ENCODE assay signal across 22 cellular contexts in the genomic region with DNA sequence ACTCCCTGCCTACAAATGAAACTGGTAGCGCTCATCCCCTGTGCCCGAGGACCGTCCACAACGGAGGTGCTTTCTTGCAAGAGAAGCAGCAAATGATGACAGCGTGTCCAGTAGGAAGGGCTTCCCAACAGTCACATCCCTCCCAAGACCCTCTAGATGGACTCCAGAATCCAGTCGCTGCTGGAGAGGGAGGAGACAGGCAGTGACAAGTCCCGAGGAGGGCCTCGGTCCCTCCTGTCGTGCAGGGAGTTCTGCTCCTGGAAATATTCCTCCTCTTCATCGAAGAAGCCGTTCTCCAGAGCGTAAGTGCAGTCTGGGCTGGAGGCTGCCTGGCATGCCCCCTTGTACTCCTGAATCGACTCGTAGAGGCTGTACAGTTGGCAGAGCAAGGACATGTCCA. TPM values are rescaled to one million over a fixed set of nuclear protein-coding genes. Genes with fewer than 3 reads are reported as not detected.
DNase-seq lines count a peak whose midpoint lies in the region; ATAC-seq, FAIRE-seq and TF ChIP-seq lines count a peak whose summit lies in the region.
"Had no signal": no experiment of that assay in that cellular context is flagged by ENCODE, and none has a peak within 500 bp of the region (broad histone marks: within the 10 kb centered on the region; RNA-seq: fewer than 3 reads in every experiment).

No MANE protein-coding gene starts in this region.

- BruUV-seq in K562 (replicated peaks; lab: Mats Ljungman, UMichigan): no TSS peak

- H3K79me1 ChIP-seq in mesendoderm (ENCODE audit: low read length): no peaks in the 10 kb centered on the region

- intact Hi-C loops in K562 (cut with micrococcal nuclease): loop anchor here (5.0 to 10.0 kb wide), 3 partner anchors 73 to 387 kb away; no protein-coding TSS in a partner anchor
- intact Hi-C loops in upper lobe of right lung (cut with DNase I): no loop called here

- H3K9ac ChIP-seq in K562 (ENCODE audit: insufficient read depth in 1 of 2, low read depth in 2 of 2, low read length in 2 of 2) (no peak overlapping the region), mesendoderm (ENCODE audit: low read length) (no peak overlapping the region)
- H3K9ac ChIP-seq: BLaER1 had no signal

- H3K4me1 ChIP-seq in K562 (replicated peaks in 1 of 2; ENCODE audit: control insufficient read depth in 2 of 2, insufficient read depth in 2 of 2, low read length in 2 of 2) (no peaks in the 10 kb centered on the region; a peak in 1 of 5 replicates), mesendoderm (ENCODE audit: control insufficient read depth, low read depth, low read length) (peaks cover 11% of the 10 kb centered on the region), upper lobe of right lung (peaks cover 18% of the 10 kb centered on the region)
- H3K4me1 ChIP-seq: BLaER1, body of pancreas, right lobe of liver had no signal

- no peaks in the 10 kb centered on the region for H3K9me1 ChIP-seq in K562 (ENCODE audit: control insufficient read depth, insufficient read depth, low read length)

- FAIRE-seq in K562 (lab: Jason Lieb, UNC): no peak
- FAIRE-seq: GM12891 had no signal

- no peak overlapping the region for H2BK15ac ChIP-seq in mesendoderm (replicated peaks; ENCODE audit: low read depth)

- H3K79me2 ChIP-seq in K562 (ENCODE audit: control insufficient read depth, insufficient read depth, low read length) (no peaks in the 10 kb centered on the region), mesendoderm (ENCODE audit: control insufficient read depth, insufficient read depth, low read length) (no peaks in the 10 kb centered on the region)

- H3K4me3 ChIP-seq in K562 (no peak overlapping the region), mesendoderm (ENCODE audit: low read length) (no peak overlapping the region), upper lobe of right lung (no peak overlapping the region)
- H3K4me3 ChIP-seq: BLaER1, body of pancreas, right lobe of liver, transverse colon had no signal

- CTCF ChIA-PET in K562 (lab: Yijun Ruan, JAX; ENCODE audit: low intra/inter-chr PET ratio): no interaction called here

- POLR2A ChIA-PET in K562 (lab: Yijun Ruan, JAX): interaction anchor here (1.2 kb wide), 1 partner anchor 34 kb away, joined by 3 read pairs; no protein-coding TSS in a partner anchor

- no peaks in the 10 kb centered on the region for H3K9me3 Mint-ChIP-seq in activated T-cell treated with anti-CD3 and anti-CD28 coated beads, Interleukin-2, amount 50 U/mL, for 24 hours
- H3K9me3 Mint-ChIP-seq in activated T-cell treated with anti-CD3 and anti-CD28 coated beads, Interleukin-2, amount 50 U/mL, for 4 hours: no peaks in the 10 kb centered on the region

- no peak overlapping the region for H3K18ac ChIP-seq in mesendoderm (ENCODE audit: low read length)

- H3K56ac ChIP-seq in mesendoderm (ENCODE audit: low read length): no peak overlapping the region

- 94% methylated on average over 13 of the region's 14 CpGs for WGBS in K562 (ENCODE audit: insufficient coverage, low coverage, missing lambda C conversion rate)
- WGBS in mesendoderm (ENCODE audit: extremely low coverage, insufficient coverage, low lambda C conversion rate): no CpG with 5 or more reads among the region's 14 CpGs

- in situ Hi-C loops in K562 (cut with MboI): no loop called here

- TF ChIP-seq CTCF in K562 (IDR thresholded peaks at IDR 0.05 in 2 of 3, conservative IDR thresholded peaks at IDR 0.05 in 1 of 3; ENCODE audit: insufficient read depth in 2 of 3, low read depth in 1 of 3, low read length in 3 of 3) (no peak), upper lobe of right lung (IDR thresholded peaks at IDR 0.05) (no peak)

- no peak for TF ChIP-seq POLR2A in K562 (conservative IDR thresholded peaks at IDR 0.05)

- no peak overlapping the region for H3K27ac ChIP-seq in K562 (ENCODE audit: extremely low read depth, low read depth, low read length)
- H3K27ac ChIP-seq in mesendoderm (ENCODE audit: low read depth, low read length): no peak overlapping the region
- H3K27ac ChIP-seq in upper lobe of right lung: peak overlapping the region; percentile 59
- H3K27ac ChIP-seq: BLaER1, body of pancreas, right lobe of liver, RWPE1 had no signal

- H4K20me1 ChIP-seq in K562 (replicated peaks; ENCODE audit: control insufficient read depth, insufficient read depth, low read length): no peaks in the 10 kb centered on the region; the same call in 1 of the 2 replicates
- H4K20me1 ChIP-seq: BLaER1 had no signal

- no peak overlapping the region for H2BK120ac ChIP-seq in mesendoderm (ENCODE audit: low read depth, low read length)

- peaks cover 23% of the 10 kb centered on the region for H3K4me1 Mint-ChIP-seq in activated T-cell treated with anti-CD3 and anti-CD28 coated beads, Interleukin-2, amount 50 U/mL, for 24 hours (ENCODE audit: low read depth)
- H3K4me1 Mint-ChIP-seq in activated T-cell treated with anti-CD3 and anti-CD28 coated beads, Interleukin-2, amount 50 U/mL, for 4 hours (ENCODE audit: low read depth): peaks cover 8% of the 10 kb centered on the region

- H4K8ac ChIP-seq in mesendoderm (ENCODE audit: low read depth, low read length): no peak overlapping the region

- no peak overlapping the region for H2AK5ac ChIP-seq in mesendoderm (ENCODE audit: low read length)

- H2BK5ac ChIP-seq in mesendoderm (ENCODE audit: low read length): no peak overlapping the region

- no peak overlapping the region for H3K4ac ChIP-seq in mesendoderm (ENCODE audit: low read depth, low read length)

- no peaks in the 10 kb centered on the region for H3K27me3 ChIP-seq in K562 (ENCODE audit: control insufficient read depth in 2 of 2, insufficient read depth in 2 of 2, low read length in 2 of 2)
- no peaks in the 10 kb centered on the region for H3K27me3 ChIP-seq in mesendoderm (ENCODE audit: insufficient read depth, low read length, poor library complexity)
- no peaks in the 10 kb centered on the region for H3K27me3 ChIP-seq in upper lobe of right lung
- H3K27me3 ChIP-seq: BLaER1, body of pancreas, right lobe of liver, transverse colon had no signal

- peaks cover 31% of the 10 kb centered on the region; the same call in 2 of the 3 replicates for H3K36me3 ChIP-seq in K562 (ENCODE audit: control insufficient read depth, insufficient read depth, low read length)
- H3K36me3 ChIP-seq in mesendoderm (ENCODE audit: control insufficient read depth, insufficient read depth, low read length): no peaks in the 10 kb centered on the region
- peaks cover 5% of the 10 kb centered on the region for H3K36me3 ChIP-seq in upper lobe of right lung
- H3K36me3 ChIP-seq: right lobe of liver, transverse colon had no signal

- peak overlapping the region; percentile 57 for H3K4me3 Mint-ChIP-seq in activated T-cell treated with anti-CD3 and anti-CD28 coated beads, Interleukin-2, amount 50 U/mL, for 24 hours
- no peak overlapping the region for H3K4me3 Mint-ChIP-seq in activated T-cell treated with anti-CD3 and anti-CD28 coated beads, Interleukin-2, amount 50 U/mL, for 4 hours

- DNase-seq in activated T-cell treated with anti-CD3 and anti-CD28 coated beads, Interleukin-2, amount 50 U/mL, for 24 hours: no peak
- DNase-seq in activated T-cell treated with anti-CD3 and anti-CD28 coated beads, Interleukin-2, amount 50 U/mL, for 4 hours: no peak
- DNase-seq in K562 (ENCODE audit: extremely low read depth in 1 of 4, low spot score in 3 of 4) (no peak), mesendoderm (no peak), upper lobe of right lung (no peak), dermis blood vessel endothelial cell (no peak), retina (no peak)
- DNase-seq: activated CD4-positive, alpha-beta T cell treated with anti-CD3 and anti-CD28 coated beads, Interleukin-2, amount 50 U/mL, for 1 hour; activated effector memory CD4-positive, alpha-beta T cell treated with anti-CD3 and anti-CD28 coated beads, Interleukin-2, amount 50 U/mL, for 16 hours; body of pancreas; cerebellar nuclear complex; foreskin melanocyte; Kasumi-1; NCI-H2029 treated with DMSO at 0.1 percent for 48 hours; NCI-H2227 treated with DMSO at 0.1 percent for 48 hours; right lobe of liver; stimulated activated CD4-positive, alpha-beta T cell treated with anti-CD3 and anti-CD28 coated beads, Interleukin-15, amount 100 ng/mL, for 24 hours; transverse colon had no signal

- no peak overlapping the region for H3K27ac Mint-ChIP-seq in activated T-cell treated with anti-CD3 and anti-CD28 coated beads, Interleukin-2, amount 50 U/mL, for 24 hours

- peak overlapping the region; percentile 60 for H3K23ac ChIP-seq in mesendoderm (ENCODE audit: low read length)

- no peak overlapping the region for H4K5ac ChIP-seq in mesendoderm (ENCODE audit: low read length)

- no peak for TF ChIP-seq EP300 in K562 (IDR thresholded peaks at IDR 0.05; ENCODE audit: low read length)

- H3K27me3 Mint-ChIP-seq in activated T-cell treated with anti-CD3 and anti-CD28 coated beads, Interleukin-2, amount 50 U/mL, for 24 hours: no peaks in the 10 kb centered on the region
- no peaks in the 10 kb centered on the region for H3K27me3 Mint-ChIP-seq in activated T-cell treated with anti-CD3 and anti-CD28 coated beads, Interleukin-2, amount 50 U/mL, for 4 hours (ENCODE audit: low read depth)

- no peak overlapping the region for H2AFZ ChIP-seq in K562 (ENCODE audit: low read depth, low read length)

- no peak overlapping the region for H3K4me2 ChIP-seq in K562 (ENCODE audit: insufficient read depth, low read length)
- H3K4me2 ChIP-seq in mesendoderm (ENCODE audit: low read length): no peak overlapping the region
- H3K4me2 ChIP-seq: BLaER1 had no signal

- peaks cover 44% of the 10 kb centered on the region for H3K36me3 Mint-ChIP-seq in activated T-cell treated with anti-CD3 and anti-CD28 coated beads, Interleukin-2, amount 50 U/mL, for 24 hours (ENCODE audit: low read depth)
- H3K36me3 Mint-ChIP-seq in activated T-cell treated with anti-CD3 and anti-CD28 coated beads, Interleukin-2, amount 50 U/mL, for 4 hours (ENCODE audit: insufficient read depth): peaks cover 7% of the 10 kb centered on the region

- no peak for TF ChIP-seq RAD21 in K562 (CRISPR knock-in tag; conservative IDR thresholded peaks at IDR 0.05 in 1 of 2, IDR thresholded peaks at IDR 0.05 in 1 of 2)

- no peak for ATAC-seq in activated T-cell treated with anti-CD3 and anti-CD28 coated beads, Interleukin-2, amount 50 U/mL, for 4 hours
- no peak for ATAC-seq in K562
- no peak for ATAC-seq in upper lobe of right lung
- no peak for ATAC-seq in GM19452 (IDR thresholded peaks at IDR 0.05; ENCODE audit: unreplicated experiment)
- ATAC-seq: body of pancreas had no signal

- H3K9me3 ChIP-seq in K562 (replicated peaks; ENCODE audit: control insufficient read depth, insufficient read depth, low read depth, low read length) (no peaks in the 10 kb centered on the region), upper lobe of right lung (no peaks in the 10 kb centered on the region)
- H3K9me3 ChIP-seq: BLaER1, body of pancreas, right lobe of liver, transverse colon had no signal

RNA-seq across cellular contexts. Expression of gene FAM89A, which starts 20.3 kb away (rescaled TPM):
- total RNA-seq in activated T-cell treated with anti-CD3 and anti-CD28 coated beads, Interleukin-2, amount 50 U/mL, for 4 hours: 10 to 100 TPM; 18.1 to 18.9 (median 18.8) TPM
- 18.2 and 25.0 TPM in 2 replicates for total RNA-seq in K562 (2011; cell fraction: chromatin; rRNA removed; ENCODE audit: low replicate concordance)
- total RNA-seq in K562 (2011; cell fraction: nucleolus; rRNA removed): 12.5 and 13.6 TPM in 2 replicates
- total RNA-seq in K562 (2011; cell fraction: nucleoplasm; rRNA removed): 18.5 and 25.7 TPM in 2 replicates
- total RNA-seq in K562 (2014; rRNA removed): 66.2 TPM in 2 replicates
- total RNA-seq in K562 (2014; rRNA removed; fragmentation: Illumina TruSeq; extraction: Trizol): 43.3 and 43.5 TPM in 2 replicates
- 25.1 and 29.3 TPM in 2 replicates for total RNA-seq in K562 (2015; rRNA removed; fragmentation: Illumina TruSeq; extraction: Trizol)
- 56.5 and 56.9 TPM in 2 replicates for total RNA-seq in K562 (2021)
- polyA plus RNA-seq in K562 (2011; rRNA removed): 25.6 and 45.4 TPM in 2 replicates
- polyA plus RNA-seq in K562 (2011; cell fraction: cytosol; rRNA removed): 26.9 and 37.2 TPM in 2 replicates
- 11.3 and 14.9 TPM in 2 replicates for polyA plus RNA-seq in K562 (2011; cell fraction: nucleus; rRNA removed)
- 41.1 and 110 TPM in 2 replicates for polyA plus RNA-seq in K562 (2012)
- polyA plus RNA-seq in K562 (2014; fragmentation: Illumina TruSeq; extraction: Trizol): 41.0 and 42.1 TPM in 2 replicates
- polyA plus RNA-seq in K562 (2014; fragmentation: Nextera tagmentation; extraction: Ambion mirVana): 10 to 100 TPM in 1 of 2 experiments, 1 to 10 TPM in 1; 8.7 to 13.3 TPM
- 54.5 and 56.0 TPM in 2 replicates for polyA plus RNA-seq in K562 (2014; rRNA removed)
- polyA minus RNA-seq in K562 (2011; rRNA and poly(A)+ RNA removed): 21.1 and 30.9 TPM in 2 replicates
- 6.7 and 15.0 TPM in 2 replicates for polyA minus RNA-seq in K562 (2011; cell fraction: cytosol; rRNA and poly(A)+ RNA removed)
- 8.4 and 9.6 TPM in 2 replicates for polyA minus RNA-seq in K562 (2011; cell fraction: nucleus; rRNA and poly(A)+ RNA removed)
- polyA plus RNA-seq in mesendoderm (2013, experiment 1 of 2): 7.8 TPM
- polyA plus RNA-seq in mesendoderm (2013, experiment 2 of 2): 7.2 TPM
- 41.4 TPM for total RNA-seq in upper lobe of right lung
- total RNA-seq in dermis blood vessel endothelial cell: 20.5 and 44.2 TPM in 2 replicates

RNA-seq across cellular contexts. Expression of gene ARV1, which starts 40.8 kb away (rescaled TPM):
- total RNA-seq in activated T-cell treated with anti-CD3 and anti-CD28 coated beads, Interleukin-2, amount 50 U/mL, for 4 hours: 10 to 100 TPM; 15.9 to 19.3 (median 16.5) TPM
- total RNA-seq in K562 (2011; cell fraction: chromatin; rRNA removed; ENCODE audit: low replicate concordance): 34.0 and 60.9 TPM in 2 replicates
- 35.9 and 44.0 TPM in 2 replicates for total RNA-seq in K562 (2011; cell fraction: nucleolus; rRNA removed)
- 68.0 and 76.8 TPM in 2 replicates for total RNA-seq in K562 (2011; cell fraction: nucleoplasm; rRNA removed)
- total RNA-seq in K562 (2014; rRNA removed) (54.8 and 66.6 TPM in 2 replicates), K562 (2014; rRNA removed; fragmentation: Illumina TruSeq; extraction: Trizol) (85.3 and 92.3 TPM in 2 replicates), K562 (2015; rRNA removed; fragmentation: Illumina TruSeq; extraction: Trizol) (70.0 and 74.0 TPM in 2 replicates), K562 (2021) (63.5 and 65.5 TPM in 2 replicates), upper lobe of right lung (19.9 TPM), dermis blood vessel endothelial cell (12.6 and 12.7 TPM in 2 replicates)
- polyA plus RNA-seq in K562 (2011; rRNA removed) (101 and 139 TPM in 2 replicates), K562 (2014; fragmentation: Illumina TruSeq; extraction: Trizol) (110 and 129 TPM in 2 replicates), K562 (2014; fragmentation: Nextera tagmentation; extraction: Ambion mirVana) (10 to 100 TPM; 61.9 to 71.0 TPM), K562 (2014; rRNA removed) (117 and 128 TPM in 2 replicates)
- 40.2 and 61.9 TPM in 2 replicates for polyA plus RNA-seq in K562 (2011; cell fraction: cytosol; rRNA removed)
- polyA plus RNA-seq in K562 (2011; cell fraction: nucleus; rRNA removed): 45.5 and 69.3 TPM in 2 replicates
- polyA plus RNA-seq in K562 (2012): 68.8 and 104 TPM in 2 replicates
- 49.0 and 59.1 TPM in 2 replicates for polyA minus RNA-seq in K562 (2011; rRNA and poly(A)+ RNA removed)
- 18.5 and 25.1 TPM in 2 replicates for polyA minus RNA-seq in K562 (2011; cell fraction: cytosol; rRNA and poly(A)+ RNA removed)
- polyA minus RNA-seq in K562 (2011; cell fraction: nucleus; rRNA and poly(A)+ RNA removed): 12.0 and 15.7 TPM in 2 replicates
- 20.0 TPM for polyA plus RNA-seq in mesendoderm (2013, experiment 1 of 2)
- polyA plus RNA-seq in mesendoderm (2013, experiment 2 of 2): 18.7 TPM

RNA-seq across cellular contexts. Expression of gene TTC13, which starts 41.0 kb away (rescaled TPM):
- 10 to 100 TPM; 10.5 to 14.3 (median 13.1) TPM for total RNA-seq in activated T-cell treated with anti-CD3 and anti-CD28 coated beads, Interleukin-2, amount 50 U/mL, for 4 hours
- total RNA-seq in K562 (2011; cell fraction: chromatin; rRNA removed; ENCODE audit: low replicate concordance): 12.9 and 36.9 TPM in 2 replicates
- 7.5 and 12.8 TPM in 2 replicates for total RNA-seq in K562 (2011; cell fraction: nucleolus; rRNA removed)
- total RNA-seq in K562 (2011; cell fraction: nucleoplasm; rRNA removed): 15.6 and 17.7 TPM in 2 replicates
- total RNA-seq in K562 (2014; rRNA removed) (6.2 and 7.9 TPM in 2 replicates), K562 (2014; rRNA removed; fragmentation: Illumina TruSeq; extraction: Trizol) (7.6 and 9.1 TPM in 2 replicates), K562 (2015; rRNA removed; fragmentation: Illumina TruSeq; extraction: Trizol) (9.0 and 12.2 TPM in 2 replicates), K562 (2021) (10.9 and 12.3 TPM in 2 replicates), upper lobe of right lung (18.6 TPM), dermis blood vessel endothelial cell (22.3 and 37.8 TPM in 2 replicates)
- polyA plus RNA-seq in K562 (2011; rRNA removed) (7.4 and 9.6 TPM in 2 replicates), K562 (2014; fragmentation: Illumina TruSeq; extraction: Trizol) (10.4 and 13.8 TPM in 2 replicates), K562 (2014; fragmentation: Nextera tagmentation; extraction: Ambion mirVana) (1 to 10 TPM; 1.7 to 2.2 TPM), K562 (2014; rRNA removed) (9.6 and 11.4 TPM in 2 replicates)
- polyA plus RNA-seq in K562 (2011; cell fraction: cytosol; rRNA removed): 2.2 and 2.5 TPM in 2 replicates
- 23.4 and 28.7 TPM in 2 replicates for polyA plus RNA-seq in K562 (2011; cell fraction: nucleus; rRNA removed)
- 8.7 and 13.9 TPM in 2 replicates for polyA plus RNA-seq in K562 (2012)
- polyA minus RNA-seq in K562 (2011; rRNA and poly(A)+ RNA removed): 13.1 and 17.5 TPM in 2 replicates
- 4.4 and 6.1 TPM in 2 replicates for polyA minus RNA-seq in K562 (2011; cell fraction: cytosol; rRNA and poly(A)+ RNA removed)
- polyA minus RNA-seq in K562 (2011; cell fraction: nucleus; rRNA and poly(A)+ RNA removed): 21.4 and 25.0 TPM in 2 replicates
- 4.2 TPM for polyA plus RNA-seq in mesendoderm (2013, experiment 1 of 2)
- 3.7 TPM for polyA plus RNA-seq in mesendoderm (2013, experiment 2 of 2)
